Comparison of ENCODE assay signal across 20 cellular contexts in the genomic region with DNA sequence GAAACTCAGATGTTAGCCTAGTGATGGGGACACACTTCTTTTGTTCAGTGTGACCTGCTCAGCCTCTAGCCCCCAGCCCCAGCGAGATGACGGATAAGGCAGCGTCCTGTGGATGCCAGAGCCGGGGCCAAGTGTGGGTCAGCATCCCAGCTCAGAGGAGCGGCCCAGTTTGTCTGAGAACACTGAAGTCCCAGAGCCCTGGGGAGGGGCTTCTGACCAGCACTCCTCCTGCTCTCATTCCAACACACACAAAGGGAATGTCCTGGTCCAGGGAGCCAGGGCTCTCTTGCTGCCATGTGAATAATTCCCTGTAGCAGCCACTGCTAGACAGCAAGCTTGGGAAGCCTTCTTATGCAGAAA. TPM values are rescaled to one million over a fixed set of nuclear protein-coding genes. Genes with fewer than 3 reads are reported as not detected.
DNase-seq lines count a peak whose midpoint lies in the region; ATAC-seq and TF ChIP-seq lines count a peak whose summit lies in the region.
"Had no signal": no experiment of that assay in that cellular context is flagged by ENCODE, and none has a peak within 500 bp of the region (broad histone marks: within the 10 kb centered on the region; RNA-seq: fewer than 3 reads in every experiment).

No MANE protein-coding gene starts in this region.

- peaks cover 78% of the 10 kb centered on the region for H3K4me1 Mint-ChIP-seq in T-helper 2 cell treated with Interferon-gamma antibody and Interleukin-4, amounts not matched to agents 5 μg/mL and 100 μg/mL, for 36 hours (ENCODE audit: low read depth)
- H3K4me1 Mint-ChIP-seq in CD4-positive, alpha-beta T cell (ENCODE audit: low read depth): peaks cover 87% of the 10 kb centered on the region

- H3K27me3 Mint-ChIP-seq in T-helper 2 cell treated with Interferon-gamma antibody and Interleukin-4, amounts not matched to agents 5 μg/mL and 100 μg/mL, for 36 hours (ENCODE audit: low read depth): no peaks in the 10 kb centered on the region
- H3K27me3 Mint-ChIP-seq in CD4-positive, alpha-beta T cell: no peaks in the 10 kb centered on the region

- ATAC-seq in CD4-positive, alpha-beta T cell (ENCODE audit: poor library complexity): no peak
- ATAC-seq in activated naive CD4-positive, alpha-beta T cell treated with anti-CD3 and anti-CD28 coated beads, Interleukin-2, amount 50 U/mL, for 72 hours: no peak
- no peak for ATAC-seq in left lobe of liver
- ATAC-seq in GM18520 (IDR thresholded peaks at IDR 0.05; ENCODE audit: unreplicated experiment): no peak
- no peak for ATAC-seq in HG03378 (IDR thresholded peaks at IDR 0.05; ENCODE audit: unreplicated experiment)
- ATAC-seq: esophagus mucosa, pancreas had no signal

- intact Hi-C loops in CD4-positive, alpha-beta T cell (cut with DNase I, micrococcal nuclease): loop anchor here in 1 of 2 experiments (1.0 kb wide), 1 partner anchor 31 kb away; a partner anchor contains a TSS

- H3K27ac ChIP-seq in CD4-positive, alpha-beta T cell (ENCODE audit: low read depth, low read length): peak overlapping the region; percentile 73
- H3K27ac ChIP-seq: brain microvascular endothelial cell, C4-2B, pancreas, SJCRH30, transverse colon had no signal

- peaks cover 21% of the 10 kb centered on the region for H3K36me3 Mint-ChIP-seq in T-helper 2 cell treated with Interferon-gamma antibody and Interleukin-4, amounts not matched to agents 5 μg/mL and 100 μg/mL, for 36 hours (ENCODE audit: low read depth)
- peaks cover 10% of the 10 kb centered on the region for H3K36me3 Mint-ChIP-seq in CD4-positive, alpha-beta T cell (ENCODE audit: low read depth)
- H3K36me3 Mint-ChIP-seq in activated naive CD4-positive, alpha-beta T cell treated with anti-CD3 and anti-CD28 coated beads, Interleukin-2, amount 50 U/mL, for 72 hours: peaks cover 0 to 18% of the 10 kb centered on the region in 2 donors

- DNase-seq in T-helper 2 cell treated with Interferon-gamma antibody and Interleukin-4, amounts not matched to agents 5 μg/mL and 100 μg/mL, for 36 hours (ENCODE audit: low spot score): no peak
- DNase-seq in T-helper 2 cell (no peak), left lobe of liver (ENCODE audit: low spot score) (peak; percentile 37), NOMO-1 treated with dmso at 0.1 percent for 144 hours (lab: John Stamatoyannopoulos, UW; ENCODE audit: unreplicated experiment) (no peak)
- no peak for DNase-seq in CD4-positive, alpha-beta T cell
- DNase-seq in activated naive CD4-positive, alpha-beta T cell treated with anti-CD3 and anti-CD28 coated beads, Interleukin-2, amount 50 U/mL, for 72 hours (ENCODE audit: low spot score in 2 of 2): no peak
- DNase-seq: 8988T; brain microvascular endothelial cell; H7; NCI-H1105; NCI-H69; SJCRH30; stimulated activated CD4-positive, alpha-beta T cell treated with anti-CD3 and anti-CD28 coated beads, Interleukin-4, amount 100 ng/mL, for 4 hours; stimulated activated CD8-positive, alpha-beta memory T cell treated with anti-CD3 and anti-CD28 coated beads, Interleukin-4, amount 100 ng/mL, for 48 hours; transverse colon had no signal

- no peak for TF ChIP-seq CTCF in CD4-positive, alpha-beta T cell (IDR thresholded peaks at IDR 0.05)

- H3K27me3 ChIP-seq in CD4-positive, alpha-beta T cell (ENCODE audit: control insufficient read depth, insufficient read depth, low read length): no peaks in the 10 kb centered on the region
- H3K27me3 ChIP-seq: brain microvascular endothelial cell, pancreas, SJCRH30, transverse colon had no signal

- H3K9me3 Mint-ChIP-seq in T-helper 2 cell treated with Interferon-gamma antibody and Interleukin-4, amounts not matched to agents 5 μg/mL and 100 μg/mL, for 36 hours: no peaks in the 10 kb centered on the region
- no peaks in the 10 kb centered on the region for H3K9me3 Mint-ChIP-seq in CD4-positive, alpha-beta T cell
- no peaks in the 10 kb centered on the region for H3K9me3 Mint-ChIP-seq in activated naive CD4-positive, alpha-beta T cell treated with anti-CD3 and anti-CD28 coated beads, Interleukin-2, amount 50 U/mL, for 72 hours

- peak overlapping the region; percentile 90 for H3K27ac Mint-ChIP-seq in T-helper 2 cell treated with Interferon-gamma antibody and Interleukin-4, amounts not matched to agents 5 μg/mL and 100 μg/mL, for 36 hours
- H3K27ac Mint-ChIP-seq in CD4-positive, alpha-beta T cell: peak overlapping the region; percentile 92
- H3K27ac Mint-ChIP-seq in activated naive CD4-positive, alpha-beta T cell treated with anti-CD3 and anti-CD28 coated beads, Interleukin-2, amount 50 U/mL, for 72 hours: peak overlapping the region; percentile 88 to 92

- CTCF ChIA-PET in CD4-positive, alpha-beta T cell (lab: Charles Lee): interaction anchor here (1.2 to 2.3 kb wide), 2 partner anchors 14 to 31 kb away, joined by 4 to 5 read pairs; a partner anchor contains a TSS

- H3K9me3 ChIP-seq in CD4-positive, alpha-beta T cell (ENCODE audit: control insufficient read depth, low read length): no peaks in the 10 kb centered on the region
- H3K9me3 ChIP-seq: pancreas, SJCRH30, transverse colon had no signal

- peak overlapping the region; percentile 79 for H3K4me3 Mint-ChIP-seq in T-helper 2 cell treated with Interferon-gamma antibody and Interleukin-4, amounts not matched to agents 5 μg/mL and 100 μg/mL, for 36 hours
- H3K4me3 Mint-ChIP-seq in CD4-positive, alpha-beta T cell: peak overlapping the region; percentile 92

- POLR2A ChIA-PET in CD4-positive, alpha-beta T cell (lab: Charles Lee): interaction anchor here (0.8 to 7.2 kb wide), 7 partner anchors 7 to 30 kb away, joined by 3 to 83 read pairs (median 9); a partner anchor contains a TSS

RNA-seq across cellular contexts. Expression of a gene that starts 4.5 kb away (rescaled TPM):
- total RNA-seq in CD4-positive, alpha-beta T cell: 10 to 100 TPM; 23.2 to 24.9 TPM
- total RNA-seq in activated naive CD4-positive, alpha-beta T cell treated with anti-CD3 and anti-CD28 coated beads, Interleukin-2, amount 50 U/mL, for 72 hours: 10 to 100 TPM; 35.4 to 43.5 TPM
- total RNA-seq in left lobe of liver: 99.4 TPM

RNA-seq across cellular contexts. Expression of a gene that starts 31.1 kb away (rescaled TPM):
- total RNA-seq in CD4-positive, alpha-beta T cell: 10 to 100 TPM; 25.6 to 26.6 TPM
- 10 to 100 TPM; 18.9 to 23.0 TPM for total RNA-seq in activated naive CD4-positive, alpha-beta T cell treated with anti-CD3 and anti-CD28 coated beads, Interleukin-2, amount 50 U/mL, for 72 hours
- 10.5 TPM for total RNA-seq in left lobe of liver
